Comparison of ENCODE assay signal across 8 cellular contexts in genomic region chr14:95561001-95561412, GRCh38. TPM values are rescaled to one million over a fixed set of nuclear protein-coding genes. Genes with fewer than 3 reads are reported as not detected.
DNase-seq lines count a peak whose midpoint lies in the region; ATAC-seq and TF ChIP-seq lines count a peak whose summit lies in the region.

No MANE protein-coding gene starts in this region.

- H3K36me3 ChIP-seq in WERI-Rb-1 = no peaks in the 10 kb centered on the region
- H3K36me3 ChIP-seq in mammary epithelial cell (ENCODE audit: insufficient read depth, low read length) = no peaks in the 10 kb centered on the region

- no peak overlapping the region for H3K4me2 ChIP-seq in mammary epithelial cell (ENCODE audit: insufficient read depth, low read depth, low read length)

- CTCF ChIA-PET in mammary epithelial cell (lab: Charles Lee; ENCODE audit: low non-redundant PET) = interaction anchor here (0.8 kb wide), 1 partner anchor 45 kb away, joined by 6 read pairs; no protein-coding TSS in a partner anchor

- WGBS in mammary epithelial cell (ENCODE audit: low coverage, missing lambda C conversion rate) = 7% methylated on average over 14 of the region's 14 CpGs

- H3K27ac ChIP-seq in WERI-Rb-1 = no peak overlapping the region
- no peak overlapping the region for H3K27ac ChIP-seq in mammary epithelial cell (ENCODE audit: insufficient read depth, low read depth, low read length)

- no TSS peak for BruUV-seq in mammary epithelial cell (replicated peaks; lab: Mats Ljungman, UMichigan)

- no peak overlapping the region for H2AFZ ChIP-seq in mammary epithelial cell (ENCODE audit: low read depth, low read length)

- DNase-seq in AG20443 (ENCODE audit: low spot score) (peak; percentile 83), NCI-H2227 (lab: John Stamatoyannopoulos, UW; ENCODE audit: unreplicated experiment) (peak; percentile 92), WERI-Rb-1 (peak; percentile 92), mammary epithelial cell (peak; percentile 73), islet precursor cell (peak; percentile 95)
- peak; percentile 78 to 82 for DNase-seq in stimulated activated CD4-positive, alpha-beta T cell treated with anti-CD3 and anti-CD28 coated beads, Interleukin-1b, Interleukin-23, amount 100 ng/mL, for 4 hours (ENCODE audit: low read depth in 2 of 2)

- H3K9me3 ChIP-seq in WERI-Rb-1 (ENCODE audit: severe bottlenecking) (no peaks in the 10 kb centered on the region), mammary epithelial cell (replicated peaks; ENCODE audit: insufficient read depth, low read length) (no peaks in the 10 kb centered on the region)

- H3K4me3 ChIP-seq in WERI-Rb-1 (ENCODE audit: low read depth, low read length) (no peak overlapping the region), mammary epithelial cell (replicated peaks in 1 of 3; ENCODE audit: insufficient read depth in 1 of 3, low read depth in 2 of 3, low read length in 3 of 3) (no peak overlapping the region)

- dilution Hi-C loops in mammary epithelial cell (cut with HindIII; ENCODE audit: low sequenced_read_pairs) = loop anchor here (25.0 kb wide), 1 partner anchor 526 kb away; no protein-coding TSS in a partner anchor

- H3K4me1 ChIP-seq in mammary epithelial cell (ENCODE audit: insufficient read depth, low read length) = no peaks in the 10 kb centered on the region

- H3K79me2 ChIP-seq in mammary epithelial cell (ENCODE audit: insufficient read depth, low read length) = no peaks in the 10 kb centered on the region

- in situ Hi-C loops in mammary epithelial cell (cut with MboI; ENCODE audit: low sequenced_read_pairs in 2 of 2) = loop anchor here (5.0 to 25.0 kb wide), 6 partner anchors 124 to 876 kb away; partner anchors contain the start of genes BDKRB1 (in 1 of the 2) and TCL1B (in 1 of the 2)

- no peak overlapping the region for H3K9ac ChIP-seq in mammary epithelial cell (ENCODE audit: insufficient read depth, low read length)

- ATAC-seq in GM18909 (IDR thresholded peaks at IDR 0.05; ENCODE audit: poor library complexity, unreplicated experiment) = peak; percentile 87
- ATAC-seq in HG03139 (IDR thresholded peaks at IDR 0.05; ENCODE audit: unreplicated experiment) = peak; percentile 89

- peak; percentile 94 for TF ChIP-seq CTCF in WERI-Rb-1 (IDR thresholded peaks at IDR 0.05; ENCODE audit: low read depth, low read length)
- peak; percentile 98 to 99 for TF ChIP-seq CTCF in mammary epithelial cell (conservative IDR thresholded peaks at IDR 0.05 in 1 of 2, IDR thresholded peaks at IDR 0.05 in 1 of 2; ENCODE audit: extremely low read depth in 1 of 2, insufficient read depth in 1 of 2, low read depth in 1 of 2, low read length in 2 of 2)

- intact Hi-C loops in mammary epithelial cell (cut with micrococcal nuclease) = loop anchor here (1.0 to 2.0 kb wide), 7 partner anchors 48 to 714 kb away; no protein-coding TSS in a partner anchor

- H3K27me3 ChIP-seq in WERI-Rb-1 (ENCODE audit: insufficient read depth, low read depth, severe bottlenecking) = no peaks in the 10 kb centered on the region
- H3K27me3 ChIP-seq in mammary epithelial cell (ENCODE audit: insufficient read depth, low read length) = no peaks in the 10 kb centered on the region

- no peaks in the 10 kb centered on the region for H4K20me1 ChIP-seq in mammary epithelial cell (ENCODE audit: insufficient read depth, low read length)

RNA-seq across cellular contexts. Expression of gene GLRX5, which starts 26.2 kb away (rescaled TPM):
- 10 to 100 TPM; 21.2 to 34.6 TPM for total RNA-seq in mammary epithelial cell
- polyA plus RNA-seq in mammary epithelial cell = 30.5 TPM
- 17.2 TPM for polyA minus RNA-seq in mammary epithelial cell

RNA-seq across cellular contexts. Expression of gene SYNE3, which starts 44.6 kb away (rescaled TPM):
- 10 to 100 TPM in 1 of 2 donors, 1 to 10 TPM in 1; 3.5 to 13.0 TPM for total RNA-seq in mammary epithelial cell
- polyA plus RNA-seq in mammary epithelial cell = 2.4 TPM
- 13.3 TPM for polyA minus RNA-seq in mammary epithelial cell
